12 cellular contexts compared by ENCODE assay signal in the genomic region with DNA sequence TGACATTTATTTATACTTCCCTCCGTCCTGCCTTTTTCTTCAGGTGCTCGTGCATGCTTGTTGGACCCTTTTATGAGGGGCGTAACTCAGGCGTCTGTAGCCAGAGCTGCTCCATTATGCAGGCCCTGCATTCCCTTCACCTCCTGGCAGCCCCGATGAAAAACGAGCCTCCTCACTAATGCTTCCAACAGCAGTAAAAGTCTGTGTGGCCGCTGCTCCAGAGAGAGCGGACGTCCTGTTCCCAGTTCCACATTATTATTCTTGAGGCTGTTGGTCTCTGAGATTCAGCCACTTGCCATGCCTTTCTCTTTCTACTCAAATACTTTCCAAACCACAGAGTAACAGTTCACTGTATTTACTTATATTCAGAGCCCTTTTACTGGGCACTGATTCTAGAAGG.
A peak's percentile ranks its signal among the peaks of the same experiment; 100 is the strongest.
DNase-seq lines count a peak whose midpoint lies in the region; ATAC-seq and TF ChIP-seq lines count a peak whose summit lies in the region.
"Had no signal": no experiment of that assay in that cellular context is flagged by ENCODE, and none has a peak within 500 bp of the region (broad histone marks: within the 10 kb centered on the region; RNA-seq: fewer than 3 reads in every experiment).

No MANE protein-coding gene starts in this region.

- no peaks in the 10 kb centered on the region for H3K9me3 Mint-ChIP-seq in activated naive CD4-positive, alpha-beta T cell treated with anti-CD3 and anti-CD28 coated beads, Interleukin-2, amount 50 U/mL, for 24 hours
- H3K9me3 Mint-ChIP-seq in chondrocyte (ENCODE audit: low read depth), result no peaks in the 10 kb centered on the region
- H3K9me3 Mint-ChIP-seq in nephron, result no peaks in the 10 kb centered on the region
- H3K9me3 Mint-ChIP-seq: naive B cell had no signal

- H3K36me3 Mint-ChIP-seq in activated naive CD4-positive, alpha-beta T cell treated with anti-CD3 and anti-CD28 coated beads, Interleukin-2, amount 50 U/mL, for 24 hours, result no peaks in the 10 kb centered on the region
- H3K36me3 Mint-ChIP-seq in chondrocyte (ENCODE audit: low read depth) (no peaks in the 10 kb centered on the region), nephron (ENCODE audit: low read depth) (peaks cover 22% of the 10 kb centered on the region)
- H3K36me3 Mint-ChIP-seq: naive B cell had no signal

- TF ChIP-seq CTCF in chondrocyte (IDR thresholded peaks at IDR 0.05) (no peak), nephron (IDR thresholded peaks at IDR 0.05; ENCODE audit: unreplicated experiment in 3 of 3) (no peak)

- in situ Hi-C loops in G401 (cut with HindIII; ENCODE audit: low sequenced_read_pairs), result no loop called here

- H3K27me3 Mint-ChIP-seq in activated naive CD4-positive, alpha-beta T cell treated with anti-CD3 and anti-CD28 coated beads, Interleukin-2, amount 50 U/mL, for 24 hours, result no peaks in the 10 kb centered on the region
- H3K27me3 Mint-ChIP-seq in chondrocyte (ENCODE audit: low read depth) (no peaks in the 10 kb centered on the region), nephron (ENCODE audit: low read depth) (peaks cover 11% of the 10 kb centered on the region)
- H3K27me3 Mint-ChIP-seq: naive B cell had no signal

- no peak for ATAC-seq in HG03354 (IDR thresholded peaks at IDR 0.05; ENCODE audit: poor library complexity, severe bottlenecking, unreplicated experiment)

- H3K27ac Mint-ChIP-seq in activated naive CD4-positive, alpha-beta T cell treated with anti-CD3 and anti-CD28 coated beads, Interleukin-2, amount 50 U/mL, for 24 hours, result peak overlapping the region; percentile 88
- H3K27ac Mint-ChIP-seq in chondrocyte (ENCODE audit: unreplicated experiment), result peak overlapping the region; percentile 76
- H3K27ac Mint-ChIP-seq in nephron, result peak overlapping the region; percentile 51 to 71 (median 64)
- H3K27ac Mint-ChIP-seq: naive B cell had no signal

- peaks cover 24% of the 10 kb centered on the region for H3K4me1 Mint-ChIP-seq in activated naive CD4-positive, alpha-beta T cell treated with anti-CD3 and anti-CD28 coated beads, Interleukin-2, amount 50 U/mL, for 24 hours
- H3K4me1 Mint-ChIP-seq in chondrocyte (ENCODE audit: low read depth) (peaks cover 10% of the 10 kb centered on the region), nephron (peaks cover 17% of the 10 kb centered on the region)
- H3K4me1 Mint-ChIP-seq: naive B cell had no signal

- DNase-seq in activated naive CD4-positive, alpha-beta T cell treated with Interleukin-2 at 50 U/mL for 16 hours, result no peak
- DNase-seq in chondrocyte (ENCODE audit: low spot score), result no peak
- DNase-seq in ureter (ENCODE audit: low spot score), result peak; percentile 69
- no peak for DNase-seq in G401 (ENCODE audit: low spot score)
- DNase-seq in NCI-H1930 (lab: John Stamatoyannopoulos, UW), result no peak
- DNase-seq: activated CD4-positive, CD25-positive, alpha-beta regulatory T cell treated with anti-CD3 and anti-CD28 coated beads, Interleukin-2, amount 50 U/mL, for 72 hours; DMS79; naive B cell; NCI-H2171 had no signal

- no peak overlapping the region for H3K4me3 Mint-ChIP-seq in activated naive CD4-positive, alpha-beta T cell treated with anti-CD3 and anti-CD28 coated beads, Interleukin-2, amount 50 U/mL, for 24 hours
- H3K4me3 Mint-ChIP-seq in chondrocyte (ENCODE audit: unreplicated experiment) (no peak overlapping the region), nephron (peak overlapping the region in 1 of 3 experiments; percentile 1)
- H3K4me3 Mint-ChIP-seq: naive B cell had no signal
